In the genomic region with DNA sequence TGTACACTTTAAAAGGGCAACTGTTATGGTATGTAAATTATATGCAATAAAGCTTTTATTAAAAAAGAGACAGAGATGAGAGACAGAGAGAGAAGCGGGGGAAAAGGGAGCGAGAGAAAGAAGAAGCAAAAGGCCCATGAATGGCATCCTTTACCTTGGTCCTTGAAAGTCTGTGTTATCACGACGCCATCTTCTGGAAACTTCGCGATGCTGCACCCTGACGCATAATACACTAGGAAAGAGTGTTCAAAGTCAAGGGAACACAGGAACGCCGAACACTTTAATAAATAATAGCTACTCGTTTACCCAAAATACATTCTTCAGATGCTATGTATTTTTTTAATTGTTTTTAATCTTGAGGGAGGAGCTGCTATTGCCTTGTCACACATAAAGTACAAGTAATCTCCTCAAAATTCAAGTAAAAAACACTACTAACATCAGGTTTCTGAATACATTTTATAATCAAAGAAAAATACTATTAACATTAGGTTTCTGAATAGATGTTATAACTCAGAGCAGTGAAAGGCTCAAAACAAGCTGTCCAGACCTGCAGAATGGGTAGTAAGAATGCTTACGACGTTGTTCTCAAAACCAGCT, we compare ENCODE assay signal across 10 cellular contexts. TPM values are rescaled to one million over a fixed set of nuclear protein-coding genes. Genes with fewer than 3 reads are reported as not detected.
DNase-seq lines count a peak whose midpoint lies in the region; ATAC-seq, FAIRE-seq and TF ChIP-seq lines count a peak whose summit lies in the region.
"Had no signal": no experiment of that assay in that cellular context is flagged by ENCODE, and none has a peak within 500 bp of the region (broad histone marks: within the 10 kb centered on the region; RNA-seq: fewer than 3 reads in every experiment).

No MANE protein-coding gene starts in this region.

- ATAC-seq in lung (ENCODE audit: insufficient read depth, low FRiP score), result no peak
- peak in 1 of 2 donors; percentile 73 for ATAC-seq in upper lobe of left lung (ENCODE audit: low FRiP score in 2 of 2)
- ATAC-seq in HG02938 (IDR thresholded peaks at IDR 0.05; ENCODE audit: unreplicated experiment), result no peak
- ATAC-seq: T-cell had no signal

- H3K4me3 ChIP-seq in lung, result no peak overlapping the region
- no peak overlapping the region for H3K4me3 ChIP-seq in upper lobe of left lung

- H3K4me1 ChIP-seq in lung (ENCODE audit: control insufficient read depth in 2 of 2, insufficient read depth in 2 of 2, low read length in 2 of 2) (no peaks in the 10 kb centered on the region), upper lobe of left lung (no peaks in the 10 kb centered on the region)

- DNase-seq in DMS153 treated with DMSO at 0.1 percent for 48 hours (lab: John Stamatoyannopoulos, UW; ENCODE audit: unreplicated experiment) (peak; percentile 35), HuH-7 (ENCODE audit: low spot score) (peak; percentile 63), RKO (ENCODE audit: low spot score) (peak; percentile 62), chondrocyte (ENCODE audit: low spot score) (no peak), lung (ENCODE audit: low spot score) (no peak), upper lobe of left lung (peak in 1 of 2 donors; percentile 48), GM12891 (ENCODE audit: insufficient read length, low spot score) (no peak)

- no peak overlapping the region for H3K4me3 Mint-ChIP-seq in chondrocyte (ENCODE audit: unreplicated experiment)
- H3K4me3 Mint-ChIP-seq: T-cell had no signal

- H3K36me3 Mint-ChIP-seq in chondrocyte (ENCODE audit: low read depth), result peaks cover 35% of the 10 kb centered on the region

- no peaks in the 10 kb centered on the region for H3K9me3 Mint-ChIP-seq in chondrocyte (ENCODE audit: low read depth)
- H3K9me3 Mint-ChIP-seq: T-cell had no signal

- no peak for FAIRE-seq in GM12891 (lab: Jason Lieb, UNC)

- H3K27me3 ChIP-seq in lung (ENCODE audit: control insufficient read depth, insufficient read depth) (no peaks in the 10 kb centered on the region), upper lobe of left lung (no peaks in the 10 kb centered on the region)

- TF ChIP-seq POLR2A in upper lobe of left lung (IDR thresholded peaks at IDR 0.05), result no peak
- TF ChIP-seq POLR2A in GM12891 (IDR thresholded peaks at IDR 0.05; ENCODE audit: low read depth, low read length), result no peak

- H3K27ac ChIP-seq in lung (ENCODE audit: low read depth in 1 of 2, low read length in 1 of 2) (no peak overlapping the region), upper lobe of left lung (no peak overlapping the region)

- peak; percentile 90 for TF ChIP-seq CTCF in chondrocyte (IDR thresholded peaks at IDR 0.05)
- TF ChIP-seq CTCF in lung (IDR thresholded peaks at IDR 0.05; ENCODE audit: control extremely low read depth, extremely low read depth), result peak; percentile 27
- peak in 5 of 6 experiments; percentile 27 to 52 (median 50) for TF ChIP-seq CTCF in upper lobe of left lung (IDR thresholded peaks at IDR 0.05)

- H3K4me1 Mint-ChIP-seq in chondrocyte (ENCODE audit: low read depth), result peaks cover 4% of the 10 kb centered on the region
- H3K4me1 Mint-ChIP-seq: T-cell had no signal

- H3K27ac Mint-ChIP-seq in chondrocyte (ENCODE audit: unreplicated experiment), result no peak overlapping the region
- H3K27ac Mint-ChIP-seq: T-cell had no signal

- WGBS in lung, 2 donors, result 55 to 60% methylated on average over 12 of the region's 12 CpGs
- WGBS in upper lobe of left lung, 2 donors, result 57 to 60% methylated on average over 12 of the region's 12 CpGs

- H3K9me3 ChIP-seq in lung (ENCODE audit: control insufficient read depth in 2 of 2, insufficient read depth in 1 of 2, low read length in 1 of 2) (no peaks in the 10 kb centered on the region), upper lobe of left lung (no peaks in the 10 kb centered on the region)

- H3K36me3 ChIP-seq in lung (ENCODE audit: control insufficient read depth in 2 of 2, insufficient read depth in 2 of 2, low read length in 2 of 2) (peaks cover 40 to 47% of the 10 kb centered on the region in 2 donors), upper lobe of left lung (peaks cover 42 to 100% (median 73%) of the 10 kb centered on the region in 4 donors)

- no peaks in the 10 kb centered on the region for H3K27me3 Mint-ChIP-seq in chondrocyte (ENCODE audit: low read depth)
- H3K27me3 Mint-ChIP-seq: T-cell had no signal

- no peak for TF ChIP-seq EP300 in upper lobe of left lung (IDR thresholded peaks at IDR 0.05)

TF ChIP-seq in GM12891, 5 proteins besides CTCF, POLR2A, EP300 and RAD21:
- TF ChIP-seq POLR2AphosphoS5 (IDR thresholded peaks at IDR 0.05; ENCODE audit: low read depth, low read length) (no peak), PAX5 (IDR thresholded peaks at IDR 0.05; ENCODE audit: insufficient read depth, low read length, severe bottlenecking) (no peak), TAF1 (IDR thresholded peaks at IDR 0.05; ENCODE audit: low read depth, low read length) (no peak), SPI1 (IDR thresholded peaks at IDR 0.05; ENCODE audit: low read depth, low read length) (no peak), POU2F2 (IDR thresholded peaks at IDR 0.05; ENCODE audit: low read depth, low read length) (no peak)

RNA-seq across cellular contexts. Expression of a gene that starts 23.0 kb away (rescaled TPM):
- not detected in 3 replicates for total RNA-seq in chondrocyte
- not detected for total RNA-seq in lung
- polyA plus RNA-seq in lung, result 1 to 10 TPM in 1 of 2 donors, not detected in 1; 1.2 TPM
- not detected for total RNA-seq in upper lobe of left lung
- polyA plus RNA-seq in GM12891 (2012; ENCODE audit: low read depth, missing spikeins), result not detected
- total RNA-seq: pulmonary artery endothelial cell, T-cell had no signal

RNA-seq across cellular contexts. Expression of a gene that starts 51.1 kb away (rescaled TPM):
- total RNA-seq in chondrocyte, result 83.7 to 105 TPM (median 88.7 TPM) in 3 replicates
- total RNA-seq in lung, result 100 to 1,000 TPM in 1 of 2 donors, 10 to 100 TPM in 1; 87.7 to 130 TPM
- 10 to 100 TPM; 45.5 to 48.3 TPM for polyA plus RNA-seq in lung
- total RNA-seq in upper lobe of left lung, result 100 to 1,000 TPM in 4 of 6 donors, 10 to 100 TPM in 2; 83.6 to 156 (median 105) TPM
- polyA plus RNA-seq in GM12891 (2012; ENCODE audit: low read depth, missing spikeins), result 18.9 TPM

Comparison
In these comparisons a context has a peak if more than half of its experiments do, and no peak if none do; other contexts are left out.
1. DNase-seq: peak in DMS153 treated with DMSO at 0.1 percent for 48 hours (single experiment), HuH-7 (single experiment) and RKO (single experiment); none in chondrocyte (single experiment), lung (single experiment) and GM12891 (single experiment).
2. CTCF ChIP-seq: peak in every context shown above with its lines; median percentile 90 in chondrocyte; 50 in upper lobe of left lung; 27 in lung.